In genomic region chr3:37910666-37911400, GRCh38 we compare ENCODE assay signal across 1 cellular context.
TF ChIP-seq lines count a peak whose summit lies in the region.

No MANE protein-coding gene starts in this region.

TF ChIP-seq in HepG2, 621 proteins besides CTCF, POLR2A, EP300 and RAD21 (continued from another document):
- TF ChIP-seq NFATC3 (CRISPR knock-in tag; IDR thresholded peaks at IDR 0.05) (no peak), ZNF17 (CRISPR knock-in tag; IDR thresholded peaks at IDR 0.05) (no peak), SIN3A (IDR thresholded peaks at IDR 0.05; ENCODE audit: borderline replicate concordance, low read depth, low read length) (no peak), ZNF468 (CRISPR knock-in tag; IDR thresholded peaks at IDR 0.05) (no peak), DNMT3B (CRISPR knock-in tag; conservative IDR thresholded peaks at IDR 0.05) (no peak), ZNF33B (CRISPR knock-in tag; IDR thresholded peaks at IDR 0.05) (no peak), ZNF335 (CRISPR knock-in tag; IDR thresholded peaks at IDR 0.05) (no peak), RFX5 (IDR thresholded peaks at IDR 0.05; ENCODE audit: low read depth, low read length) (no peak), ZNF776 (CRISPR knock-in tag; IDR thresholded peaks at IDR 0.05) (no peak), ZNF879 (CRISPR knock-in tag; IDR thresholded peaks at IDR 0.05) (no peak)
- TF ChIP-seq, protein P1, sequence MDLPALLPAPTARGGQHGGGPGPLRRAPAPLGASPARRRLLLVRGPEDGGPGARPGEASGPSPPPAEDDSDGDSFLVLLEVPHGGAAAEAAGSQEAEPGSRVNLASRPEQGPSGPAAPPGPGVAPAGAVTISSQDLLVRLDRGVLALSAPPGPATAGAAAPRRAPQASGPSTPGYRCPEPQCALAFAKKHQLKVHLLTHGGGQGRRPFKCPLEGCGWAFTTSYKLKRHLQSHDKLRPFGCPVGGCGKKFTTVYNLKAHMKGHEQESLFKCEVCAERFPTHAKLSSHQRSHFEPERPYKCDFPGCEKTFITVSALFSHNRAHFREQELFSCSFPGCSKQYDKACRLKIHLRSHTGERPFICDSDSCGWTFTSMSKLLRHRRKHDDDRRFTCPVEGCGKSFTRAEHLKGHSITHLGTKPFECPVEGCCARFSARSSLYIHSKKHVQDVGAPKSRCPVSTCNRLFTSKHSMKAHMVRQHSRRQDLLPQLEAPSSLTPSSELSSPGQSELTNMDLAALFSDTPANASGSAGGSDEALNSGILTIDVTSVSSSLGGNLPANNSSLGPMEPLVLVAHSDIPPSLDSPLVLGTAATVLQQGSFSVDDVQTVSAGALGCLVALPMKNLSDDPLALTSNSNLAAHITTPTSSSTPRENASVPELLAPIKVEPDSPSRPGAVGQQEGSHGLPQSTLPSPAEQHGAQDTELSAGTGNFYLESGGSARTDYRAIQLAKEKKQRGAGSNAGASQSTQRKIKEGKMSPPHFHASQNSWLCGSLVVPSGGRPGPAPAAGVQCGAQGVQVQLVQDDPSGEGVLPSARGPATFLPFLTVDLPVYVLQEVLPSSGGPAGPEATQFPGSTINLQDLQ (CRISPR knock-in tag; IDR thresholded peaks at IDR 0.05): no peak
- TF ChIP-seq, protein P2, sequence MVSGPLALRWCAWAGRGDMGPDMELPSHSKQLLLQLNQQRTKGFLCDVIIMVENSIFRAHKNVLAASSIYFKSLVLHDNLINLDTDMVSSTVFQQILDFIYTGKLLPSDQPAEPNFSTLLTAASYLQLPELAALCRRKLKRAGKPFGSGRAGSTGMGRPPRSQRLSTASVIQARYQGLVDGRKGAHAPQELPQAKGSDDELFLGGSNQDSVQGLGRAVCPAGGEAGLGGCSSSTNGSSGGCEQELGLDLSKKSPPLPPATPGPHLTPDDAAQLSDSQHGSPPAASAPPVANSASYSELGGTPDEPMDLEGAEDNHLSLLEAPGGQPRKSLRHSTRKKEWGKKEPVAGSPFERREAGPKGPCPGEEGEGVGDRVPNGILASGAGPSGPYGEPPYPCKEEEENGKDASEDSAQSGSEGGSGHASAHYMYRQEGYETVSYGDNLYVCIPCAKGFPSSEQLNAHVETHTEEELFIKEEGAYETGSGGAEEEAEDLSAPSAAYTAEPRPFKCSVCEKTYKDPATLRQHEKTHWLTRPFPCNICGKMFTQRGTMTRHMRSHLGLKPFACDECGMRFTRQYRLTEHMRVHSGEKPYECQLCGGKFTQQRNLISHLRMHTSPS (CRISPR knock-in tag; IDR thresholded peaks at IDR 0.05; ENCODE audit: low read depth): no peak
